In the genomic region with DNA sequence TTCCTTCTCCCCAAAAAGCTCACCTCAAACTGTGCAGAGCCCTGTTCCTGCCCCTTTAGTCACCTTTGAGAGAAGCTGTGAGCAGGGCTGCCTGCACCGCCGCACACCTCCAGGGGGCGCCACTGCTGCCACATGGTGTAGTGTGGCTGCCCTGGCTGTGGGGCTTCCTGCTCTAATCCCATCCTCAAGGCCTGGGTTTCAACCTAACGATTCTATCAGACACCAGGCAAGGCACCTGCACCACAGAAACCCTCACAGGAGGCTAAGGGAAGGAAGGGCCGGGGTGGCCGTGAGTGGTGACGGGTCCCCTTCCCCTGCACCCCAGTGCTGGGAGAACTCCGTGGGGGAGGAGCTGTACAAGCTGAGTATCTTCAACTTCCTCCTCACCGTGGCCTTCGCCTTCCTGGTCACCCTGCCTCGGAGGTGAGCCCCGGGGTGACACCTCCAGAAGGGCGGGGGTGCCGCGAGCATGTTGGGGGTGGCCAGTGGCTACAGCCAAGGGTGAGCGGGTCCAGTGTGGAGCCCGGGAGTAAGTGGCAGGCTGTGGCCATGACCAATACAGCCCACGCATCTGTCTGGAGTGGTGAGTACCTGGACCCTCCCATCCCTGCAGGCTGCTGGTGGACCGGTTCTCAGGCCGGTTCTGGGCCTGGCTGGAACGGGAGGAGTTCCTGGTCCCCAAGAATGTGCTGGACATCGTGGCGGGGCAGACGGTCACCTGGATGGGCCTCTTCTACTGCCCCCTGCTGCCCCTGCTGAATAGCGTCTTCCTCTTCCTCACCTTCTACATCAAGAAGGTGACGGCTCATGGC, we compare ENCODE assay signal across 1 cellular context.
TF ChIP-seq lines count a peak whose summit lies in the region.

No MANE protein-coding gene starts in this region.

TF ChIP-seq in H1, 55 proteins besides CTCF, POLR2A, EP300 and RAD21:
- TF ChIP-seq MAX (IDR thresholded peaks at IDR 0.05) (peak; percentile 31), KDM4A (IDR thresholded peaks at IDR 0.05; ENCODE audit: low read depth, low read length, severe bottlenecking) (no peak), ASH2L (IDR thresholded peaks at IDR 0.05; ENCODE audit: low read length) (no peak), TAF7 (optimal IDR thresholded peaks at IDR 0.05; ENCODE audit: borderline replicate concordance, low read depth, low read length) (no peak), BACH1 (IDR thresholded peaks at IDR 0.05; ENCODE audit: low read length) (no peak), EZH2 (IDR thresholded peaks at IDR 0.05; ENCODE audit: low read depth, low read length, severe bottlenecking) (no peak), NRF1 (IDR thresholded peaks at IDR 0.05; ENCODE audit: low read depth, low read length) (no peak), SRF (IDR thresholded peaks at IDR 0.05; ENCODE audit: low read depth, low read length) (no peak), TEAD4 (IDR thresholded peaks at IDR 0.05; ENCODE audit: low read depth, low read length) (0 out of 2 replicates have a peak, but pooled peaks have one; percentile 18), JUND (IDR thresholded peaks at IDR 0.05; ENCODE audit: low read length) (no peak), SIN3A (conservative IDR thresholded peaks at IDR 0.05 in 1 of 2, IDR thresholded peaks at IDR 0.05 in 1 of 2; ENCODE audit: low read depth in 1 of 2, low read length in 2 of 2) (no peak), SP2 (IDR thresholded peaks at IDR 0.05; ENCODE audit: low read length) (no peak)
